ENCODE assay signal across 8 cellular contexts in the genomic region with DNA sequence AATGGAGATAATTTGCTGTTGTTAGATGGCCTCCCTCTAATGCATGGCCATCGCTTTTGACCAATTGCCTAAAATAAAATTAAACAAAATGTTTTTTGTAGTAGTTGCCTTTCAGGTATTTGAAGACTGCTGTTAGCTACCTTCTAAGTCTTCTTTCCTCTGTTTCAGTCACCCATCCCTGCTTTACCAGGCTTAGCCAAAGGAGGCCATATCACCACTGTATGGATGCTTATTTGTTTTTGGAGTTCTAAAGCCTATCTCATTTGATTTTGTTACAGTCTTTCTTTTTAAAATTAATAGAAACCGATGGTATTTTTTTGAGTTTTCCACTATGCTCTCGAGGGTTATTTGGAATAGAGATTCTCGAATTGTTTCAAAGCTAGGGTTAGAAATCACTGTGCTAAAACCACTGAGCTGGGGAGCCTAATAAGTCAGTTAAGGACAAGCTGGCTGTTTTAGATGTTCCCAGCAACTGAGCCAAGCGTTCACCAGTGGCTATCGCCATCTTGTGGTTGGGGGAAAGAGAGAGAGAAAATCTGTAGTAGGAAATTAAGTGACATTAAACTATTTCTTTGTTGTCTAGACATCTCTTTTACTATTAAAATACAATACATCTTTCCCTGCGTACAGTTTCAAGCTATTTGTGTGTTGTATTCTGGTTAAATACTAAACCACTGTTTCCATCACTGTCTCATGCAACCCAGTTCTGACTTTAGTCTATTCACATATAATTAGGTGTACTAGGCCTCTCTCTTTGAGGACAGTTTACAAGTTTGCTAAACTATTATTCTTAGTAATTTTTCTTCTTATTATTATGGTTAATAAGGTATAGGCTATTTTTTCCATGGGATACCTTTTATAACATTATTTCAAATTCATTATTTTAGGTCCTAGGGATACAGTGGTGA. TPM values are rescaled to one million over a fixed set of nuclear protein-coding genes. Genes with fewer than 3 reads are reported as not detected.
DNase-seq lines count a peak whose midpoint lies in the region; ATAC-seq and TF ChIP-seq lines count a peak whose summit lies in the region.

No MANE protein-coding gene starts in this region.

- H3K27ac Mint-ChIP-seq in activated naive CD4-positive, alpha-beta T cell treated with anti-CD3 and anti-CD28 coated beads, Interleukin-2, amount 10 ng/mL, durations not matched to agents 7 days and 5 days = no peak overlapping the region

- POLR2A ChIA-PET in IMR-90 (lab: Charles Lee; ENCODE audit: unreplicated experiment) = no interaction called here

- no peaks in the 10 kb centered on the region for H3K27me3 ChIP-seq in IMR-90 (ENCODE audit: control insufficient read depth, insufficient read depth, low read length)
- no peaks in the 10 kb centered on the region for H3K27me3 ChIP-seq in SU-DHL-6 (ENCODE audit: low read length)
- H3K27me3 ChIP-seq in trophoblast cell (ENCODE audit: insufficient read depth, low read length) = no peaks in the 10 kb centered on the region
- H3K27me3 ChIP-seq in gastrocnemius medialis = no peaks in the 10 kb centered on the region

- H4K91ac ChIP-seq in IMR-90 (ENCODE audit: insufficient read depth, low read depth, low read length) (no peak overlapping the region), trophoblast cell (ENCODE audit: low read depth, low read length) (no peak overlapping the region)

- in situ Hi-C loops in IMR-90 (cut with MboI; ENCODE audit: low sequenced_read_pairs) (no loop called here), gastrocnemius medialis (cut with MboI; ENCODE audit: low sequenced_read_pairs in 4 of 4) (no loop called here)

- CTCF ChIA-PET in activated naive CD4-positive, alpha-beta T cell treated with anti-CD3 and anti-CD28 coated beads, Interleukin-2, amount 10 ng/mL, durations not matched to agents 7 days and 5 days (lab: Charles Lee) = interaction anchor here (1.0 to 1.4 kb wide), 3 partner anchors 11 to 609 kb away, joined by 3 to 6 read pairs (median 5); no protein-coding TSS in a partner anchor
- CTCF ChIA-PET in IMR-90 (lab: Yijun Ruan, JAX) = interaction anchor here (0.6 to 1.2 kb wide), 5 partner anchors 9 to 239 kb away, joined by 3 to 5 read pairs (median 3); no protein-coding TSS in a partner anchor

- no peak overlapping the region for H3K4me3 ChIP-seq in IMR-90 (ENCODE audit: insufficient read depth, low read depth, low read length)
- H3K4me3 ChIP-seq in SU-DHL-6 (ENCODE audit: insufficient read depth, low read length, poor library complexity, severe bottlenecking) = no peak overlapping the region
- H3K4me3 ChIP-seq in fibroblast of villous mesenchyme (ENCODE audit: low read depth, low read length) = no peak overlapping the region
- no peak overlapping the region for H3K4me3 ChIP-seq in trophoblast cell (ENCODE audit: low read depth, low read length)
- no peak overlapping the region for H3K4me3 ChIP-seq in gastrocnemius medialis

- TF ChIP-seq CTCF in IMR-90 (conservative IDR thresholded peaks at IDR 0.05; ENCODE audit: low read depth, low read length) = peak; percentile 54
- TF ChIP-seq CTCF in SU-DHL-6 (IDR thresholded peaks at IDR 0.05; ENCODE audit: insufficient read depth, low read length, poor library complexity, severe bottlenecking) = peak; percentile 15
- peak; percentile 63 for TF ChIP-seq CTCF in fibroblast of villous mesenchyme (IDR thresholded peaks at IDR 0.05; ENCODE audit: insufficient read depth, low read depth, low read length)
- TF ChIP-seq CTCF in gastrocnemius medialis (IDR thresholded peaks at IDR 0.05 in 4 of 5, conservative IDR thresholded peaks at IDR 0.05 in 1 of 5) = peak in 2 of 5 experiments; percentile 42 to 48

- H3K36me3 Mint-ChIP-seq in activated naive CD4-positive, alpha-beta T cell treated with anti-CD3 and anti-CD28 coated beads, Interleukin-2, amount 10 ng/mL, durations not matched to agents 7 days and 5 days = no peaks in the 10 kb centered on the region

- TF ChIP-seq POLR2A in IMR-90 (IDR thresholded peaks at IDR 0.05; ENCODE audit: low read depth, low read length) (no peak), gastrocnemius medialis (IDR thresholded peaks at IDR 0.05) (no peak)

- H3K27ac ChIP-seq in IMR-90 (ENCODE audit: insufficient read depth, low read length) (no peak overlapping the region), SU-DHL-6 (ENCODE audit: low read depth, low read length) (no peak overlapping the region), trophoblast cell (ENCODE audit: low read depth, low read length) (no peak overlapping the region), gastrocnemius medialis (no peak overlapping the region)

- no peak overlapping the region for H3K4me3 Mint-ChIP-seq in activated naive CD4-positive, alpha-beta T cell treated with anti-CD3 and anti-CD28 coated beads, Interleukin-2, amount 10 ng/mL, durations not matched to agents 7 days and 5 days

- H2BK20ac ChIP-seq in IMR-90 (ENCODE audit: low read depth, low read length) = no peak overlapping the region

- H3K23ac ChIP-seq in IMR-90 (ENCODE audit: low read depth, low read length) = no peak overlapping the region
- no peak overlapping the region for H3K23ac ChIP-seq in trophoblast cell (ENCODE audit: low read length)

- no peak overlapping the region for H2BK12ac ChIP-seq in trophoblast cell (ENCODE audit: low read length)

- peak; percentile 21 for DNase-seq in activated naive CD4-positive, alpha-beta T cell treated with anti-CD3 and anti-CD28 coated beads, Interleukin-2, amount 10 ng/mL, durations not matched to agents 7 days and 5 days
- no peak for DNase-seq in activated naive CD4-positive, alpha-beta T cell (lab: John Stamatoyannopoulos, UW)
- DNase-seq in IMR-90 (peak; percentile 22), fibroblast of villous mesenchyme (ENCODE audit: low read depth) (peak; percentile 31), trophoblast cell (peak; percentile 41 to 73), gastrocnemius medialis (no peak)
- DNase-seq in activated T-cell treated with anti-CD3 and anti-CD28 coated beads, Interleukin-2, amount 50 U/mL, for 1 hour = no peak

- no peaks in the 10 kb centered on the region for H3K9me1 ChIP-seq in IMR-90 (ENCODE audit: insufficient read depth, low read length)

- H3K4me1 ChIP-seq in IMR-90 (ENCODE audit: control insufficient read depth, insufficient read depth, low read length) (no peaks in the 10 kb centered on the region), trophoblast cell (ENCODE audit: control insufficient read depth in 1 of 2, insufficient read depth in 2 of 2, low read length in 2 of 2) (no peaks in the 10 kb centered on the region), gastrocnemius medialis (no peaks in the 10 kb centered on the region)

- no peak overlapping the region for H2AK5ac ChIP-seq in IMR-90 (ENCODE audit: low read depth, low read length)
- no peak overlapping the region for H2AK5ac ChIP-seq in trophoblast cell (ENCODE audit: low read length)

- H2AK9ac ChIP-seq in IMR-90 (replicated peaks; ENCODE audit: low read depth, low read length, poor library complexity) = no peak overlapping the region

- no peak overlapping the region for H4K12ac ChIP-seq in trophoblast cell (ENCODE audit: low read depth, low read length)

- no peak overlapping the region for H4K5ac ChIP-seq in IMR-90 (ENCODE audit: low read depth, low read length)

- H3F3A ChIP-seq in SU-DHL-6 (ENCODE audit: insufficient read depth) = no peaks in the 10 kb centered on the region

- no peaks in the 10 kb centered on the region for H3K9me2 ChIP-seq in SU-DHL-6 (replicated peaks; ENCODE audit: insufficient read depth, low read length)

- H3K18ac ChIP-seq in IMR-90 (ENCODE audit: low read depth, low read length) (no peak overlapping the region), trophoblast cell (ENCODE audit: low read length) (no peak overlapping the region)

- BruUV-seq in IMR-90 (replicated peaks; lab: Mats Ljungman, UMichigan) = no TSS peak

- no peak for ATAC-seq in IMR-90 (ENCODE audit: low read depth)
- ATAC-seq in gastrocnemius medialis = no peak

- H4K20me1 ChIP-seq in IMR-90 (ENCODE audit: insufficient read depth, low read length) = no peaks in the 10 kb centered on the region
- no peaks in the 10 kb centered on the region for H4K20me1 ChIP-seq in SU-DHL-6 (ENCODE audit: low read depth, low read length)

- H3K14ac ChIP-seq in IMR-90 (replicated peaks; ENCODE audit: low read depth, low read length) (no peak overlapping the region), trophoblast cell (ENCODE audit: low read length) (no peak overlapping the region)

- no CpG with 5 or more reads among the region's 7 CpGs for WGBS in IMR-90 (ENCODE audit: extremely low coverage in 2 of 2, insufficient read length in 1 of 2), 2 experiments
- WGBS in trophoblast cell (ENCODE audit: extremely low coverage, insufficient coverage, insufficient read length) = no CpG with 5 or more reads among the region's 7 CpGs

- H3K56ac ChIP-seq in IMR-90 (ENCODE audit: extremely low read depth, insufficient read depth, low read length) = no peak overlapping the region

- H2BK5ac ChIP-seq in IMR-90 (ENCODE audit: low read depth, low read length, poor library complexity, severe bottlenecking) (no peak overlapping the region), trophoblast cell (ENCODE audit: low read depth, low read length, poor library complexity) (no peak overlapping the region)

- H3K79me2 ChIP-seq in SU-DHL-6 (ENCODE audit: insufficient read depth, low read length) (no peaks in the 10 kb centered on the region), trophoblast cell (ENCODE audit: control insufficient read depth, insufficient read depth, low read length, poor library complexity) (no peaks in the 10 kb centered on the region)

- H3K4me2 ChIP-seq in IMR-90 (ENCODE audit: low read depth, low read length) (no peak overlapping the region), SU-DHL-6 (ENCODE audit: low read depth, low read length, poor library complexity, severe bottlenecking) (no peak overlapping the region), trophoblast cell (ENCODE audit: low read length) (no peak overlapping the region)

- intact Hi-C loops in IMR-90 (cut with micrococcal nuclease) = loop anchor here (5.0 kb wide), 1 partner anchor 115 kb away; no protein-coding TSS in a partner anchor
- intact Hi-C loops in gastrocnemius medialis (cut with DNase I; ENCODE audit: low total_unique reads) = loop anchor here (2.0 kb wide), 1 partner anchor 114 kb away; no protein-coding TSS in a partner anchor

- H2AFZ ChIP-seq in IMR-90 (replicated peaks; ENCODE audit: low read length, poor library complexity) (no peak overlapping the region), SU-DHL-6 (ENCODE audit: low read depth, low read length, severe bottlenecking) (no peak overlapping the region), trophoblast cell (ENCODE audit: insufficient read depth, low read length, poor library complexity) (no peak overlapping the region)

- H3K9ac ChIP-seq in IMR-90 (ENCODE audit: low read depth, low read length) = no peak overlapping the region
- no peak overlapping the region for H3K9ac ChIP-seq in SU-DHL-6 (ENCODE audit: low read length)
- H3K9ac ChIP-seq in trophoblast cell (ENCODE audit: low read length) = no peak overlapping the region

- H3K4ac ChIP-seq in IMR-90 (ENCODE audit: low read depth, low read length) (no peak overlapping the region), trophoblast cell (ENCODE audit: low read depth, low read length) (no peak overlapping the region)

- H2BK120ac ChIP-seq in IMR-90 (ENCODE audit: low read depth, low read length) (no peak overlapping the region), trophoblast cell (ENCODE audit: insufficient read depth, low read length, poor library complexity) (no peak overlapping the region)

- no peaks in the 10 kb centered on the region for H3K79me1 ChIP-seq in IMR-90 (ENCODE audit: low read depth in 1 of 2, low read length in 2 of 2)
- no peaks in the 10 kb centered on the region for H3K79me1 ChIP-seq in trophoblast cell (ENCODE audit: low read length)

- H3K27me3 Mint-ChIP-seq in activated naive CD4-positive, alpha-beta T cell treated with anti-CD3 and anti-CD28 coated beads, Interleukin-2, amount 10 ng/mL, durations not matched to agents 7 days and 5 days = no peaks in the 10 kb centered on the region

- peak; percentile 62 for TF ChIP-seq RAD21 in IMR-90 (IDR thresholded peaks at IDR 0.05; ENCODE audit: low read length)

- H3K4me1 Mint-ChIP-seq in activated naive CD4-positive, alpha-beta T cell treated with anti-CD3 and anti-CD28 coated beads, Interleukin-2, amount 10 ng/mL, durations not matched to agents 7 days and 5 days = no peaks in the 10 kb centered on the region

- dilution Hi-C loops in IMR-90 (cut with HindIII; ENCODE audit: low sequenced_read_pairs, unreplicated experiment) = no loop called here

- H3K36me3 ChIP-seq in IMR-90 (ENCODE audit: control insufficient read depth, insufficient read depth, low read length) (no peaks in the 10 kb centered on the region), SU-DHL-6 (ENCODE audit: low read length) (no peaks in the 10 kb centered on the region), trophoblast cell (ENCODE audit: control insufficient read depth in 1 of 2, insufficient read depth in 2 of 2, low read length in 2 of 2) (no peaks in the 10 kb centered on the region), gastrocnemius medialis (no peaks in the 10 kb centered on the region)

- H4K8ac ChIP-seq in IMR-90 (ENCODE audit: low read depth in 2 of 2, low read length in 2 of 2) (no peak overlapping the region), trophoblast cell (ENCODE audit: low read depth, low read length) (no peak overlapping the region)

- H2BK15ac ChIP-seq in IMR-90 (ENCODE audit: low read depth, low read length) = no peak overlapping the region

- H3K9me3 ChIP-seq in IMR-90 (ENCODE audit: control insufficient read depth, insufficient read depth, low read length) (no peaks in the 10 kb centered on the region), SU-DHL-6 (ENCODE audit: insufficient read depth, low read length) (no peaks in the 10 kb centered on the region), trophoblast cell (ENCODE audit: insufficient read depth, low read depth, low read length) (no peaks in the 10 kb centered on the region), gastrocnemius medialis (no peaks in the 10 kb centered on the region)

- H3K9me3 Mint-ChIP-seq in activated naive CD4-positive, alpha-beta T cell treated with anti-CD3 and anti-CD28 coated beads, Interleukin-2, amount 10 ng/mL, durations not matched to agents 7 days and 5 days = no peaks in the 10 kb centered on the region

RNA-seq across cellular contexts. Expression of a gene that starts 52.2 kb away (rescaled TPM):
- total RNA-seq in IMR-90 (2012; rRNA removed) (not detected in 2 replicates), fibroblast of villous mesenchyme (0.43 and 0.97 TPM in 2 replicates), gastrocnemius medialis (under 1 TPM in 1 of 4 donors, not detected in 3; 0.04 TPM)
- polyA plus RNA-seq in IMR-90 (2012; rRNA removed) = not detected in 2 replicates
- not detected in 2 replicates for polyA plus RNA-seq in IMR-90 (2012; cell fraction: cytosol; rRNA removed)
- not detected in 2 replicates for polyA plus RNA-seq in IMR-90 (2012; cell fraction: nucleus; rRNA removed; ENCODE audit: low replicate concordance)
- polyA plus RNA-seq in trophoblast cell (2013) = 0.08 and 0.10 TPM in 2 replicates

Comparison
In these comparisons a context has a peak if more than half of its experiments do, and no peak if none do; other contexts are left out.
1. DNase-seq: peak in activated naive CD4-positive, alpha-beta T cell treated with anti-CD3 and anti-CD28 coated beads, Interleukin-2, amount 10 ng/mL, durations not matched to agents 7 days and 5 days (single experiment), IMR-90 (single experiment), fibroblast of villous mesenchyme (single experiment) and trophoblast cell (2 of 2); none in activated naive CD4-positive, alpha-beta T cell (0 of 4), gastrocnemius medialis (0 of 2) and activated T-cell treated with anti-CD3 and anti-CD28 coated beads, Interleukin-2, amount 50 U/mL, for 1 hour (single experiment).